Comparison of ENCODE assay signal across 14 cellular contexts in genomic region chr6:12196326-12196936, GRCh38.
A peak's percentile ranks its signal among the peaks of the same experiment; 100 is the strongest.
DNase-seq lines count a peak whose midpoint lies in the region; ATAC-seq and TF ChIP-seq lines count a peak whose summit lies in the region.
"Had no signal": no experiment of that assay in that cellular context is flagged by ENCODE, and none has a peak within 500 bp of the region (broad histone marks: within the 10 kb centered on the region; RNA-seq: fewer than 3 reads in every experiment).

No MANE protein-coding gene starts in this region.

- no peaks in the 10 kb centered on the region for H3K27me3 Mint-ChIP-seq in activated CD4-positive, alpha-beta T cell treated with anti-CD3 and anti-CD28 coated beads for 36 hours
- no peaks in the 10 kb centered on the region for H3K27me3 Mint-ChIP-seq in T-helper 17 cell
- H3K27me3 Mint-ChIP-seq: central memory CD8-positive, alpha-beta T cell had no signal

- H3K4me3 Mint-ChIP-seq in activated CD4-positive, alpha-beta T cell treated with anti-CD3 and anti-CD28 coated beads for 36 hours: no peak overlapping the region
- H3K4me3 Mint-ChIP-seq in T-helper 17 cell: no peak overlapping the region
- H3K4me3 Mint-ChIP-seq: central memory CD8-positive, alpha-beta T cell had no signal

- no peak overlapping the region for H3K4me3 ChIP-seq in AG04449 (ENCODE audit: low read depth, low read length)
- H3K4me3 ChIP-seq: A549, thyroid gland had no signal

- no peak for TF ChIP-seq CTCF in AG04449 (IDR thresholded peaks at IDR 0.05; ENCODE audit: insufficient read depth, low read length, missing control alignments)

- no peaks in the 10 kb centered on the region for H3K4me1 Mint-ChIP-seq in activated CD4-positive, alpha-beta T cell treated with anti-CD3 and anti-CD28 coated beads for 36 hours
- H3K4me1 Mint-ChIP-seq in T-helper 17 cell: no peaks in the 10 kb centered on the region
- H3K4me1 Mint-ChIP-seq: central memory CD8-positive, alpha-beta T cell had no signal

- peak; percentile 31 for DNase-seq in AG04449 (ENCODE audit: low read depth, low spot score)
- DNase-seq in HS-5 (ENCODE audit: low read depth): peak; percentile 53
- peak; percentile 50 for DNase-seq in amniotic epithelial cell (ENCODE audit: low read depth)
- peak; percentile 14 for DNase-seq in foreskin melanocyte
- no peak for DNase-seq in activated CD4-positive, alpha-beta T cell treated with anti-CD3 and anti-CD28 coated beads for 36 hours
- DNase-seq in T-helper 17 cell: no peak
- DNase-seq: NCI-H1930, posterior cingulate gyrus, SIG-M5, thyroid gland had no signal

- H3K27ac Mint-ChIP-seq in activated CD4-positive, alpha-beta T cell treated with anti-CD3 and anti-CD28 coated beads for 36 hours: no peak overlapping the region
- no peak overlapping the region for H3K27ac Mint-ChIP-seq in T-helper 17 cell

- CTCF ChIA-PET in AG04449 (lab: Yijun Ruan, JAX): interaction anchor here (0.7 to 1.1 kb wide), 2 partner anchors 17 to 27 kb away, joined by 3 read pairs; no protein-coding TSS in a partner anchor
- CTCF ChIA-PET in activated CD4-positive, alpha-beta T cell treated with anti-CD3 and anti-CD28 coated beads for 36 hours (lab: Charles Lee): interaction anchor here (1.1 kb wide), 1 partner anchor 33 kb away, joined by 4 read pairs; no protein-coding TSS in a partner anchor

- POLR2A ChIA-PET in AG04449 (lab: Yijun Ruan, JAX): no interaction called here
- POLR2A ChIA-PET in activated CD4-positive, alpha-beta T cell treated with anti-CD3 and anti-CD28 coated beads for 36 hours (lab: Charles Lee): no interaction called here

- no peaks in the 10 kb centered on the region for H3K36me3 Mint-ChIP-seq in activated CD4-positive, alpha-beta T cell treated with anti-CD3 and anti-CD28 coated beads for 36 hours (ENCODE audit: low read depth)
- no peaks in the 10 kb centered on the region for H3K36me3 Mint-ChIP-seq in T-helper 17 cell (ENCODE audit: low read depth)

- intact Hi-C loops in activated CD4-positive, alpha-beta T cell treated with anti-CD3 and anti-CD28 coated beads for 36 hours (cut with DNase I, micrococcal nuclease): no loop called here

- H3K9me3 Mint-ChIP-seq in activated CD4-positive, alpha-beta T cell treated with anti-CD3 and anti-CD28 coated beads for 36 hours (ENCODE audit: low read depth): no peaks in the 10 kb centered on the region
- H3K9me3 Mint-ChIP-seq: central memory CD8-positive, alpha-beta T cell had no signal

- ATAC-seq in activated CD4-positive, alpha-beta T cell treated with anti-CD3 and anti-CD28 coated beads for 36 hours: no peak
- ATAC-seq in T-helper 17 cell (no peak), HG03135 (IDR thresholded peaks at IDR 0.05; ENCODE audit: unreplicated experiment) (no peak), GM21360 (IDR thresholded peaks at IDR 0.05; ENCODE audit: unreplicated experiment) (no peak)
- ATAC-seq: A549 had no signal

- no peaks in the 10 kb centered on the region for H3K9me3 ChIP-seq in T-helper 17 cell (ENCODE audit: control insufficient read depth, low read length, poor library complexity, severe bottlenecking)
- H3K9me3 ChIP-seq: A549, thyroid gland had no signal

Comparison
In these comparisons a context has a peak if more than half of its experiments do, and no peak if none do; other contexts are left out.
1. DNase-seq: peak in AG04449 (single experiment), HS-5 (single experiment), amniotic epithelial cell (single experiment) and foreskin melanocyte (single experiment); none in activated CD4-positive, alpha-beta T cell treated with anti-CD3 and anti-CD28 coated beads for 36 hours (single experiment) and T-helper 17 cell (0 of 3).